8 cellular contexts compared by ENCODE assay signal in genomic region chr19:18044825-18045304, GRCh38. TPM values are rescaled to one million over a fixed set of nuclear protein-coding genes. Genes with fewer than 3 reads are reported as not detected.
DNase-seq lines count a peak whose midpoint lies in the region; ATAC-seq and TF ChIP-seq lines count a peak whose summit lies in the region.

No MANE protein-coding gene starts in this region.

- H3K4me1 Mint-ChIP-seq in naive thymus-derived CD4-positive, alpha-beta T cell: peaks cover 35 to 60% (median 55%) of the 10 kb centered on the region in 7 donors
- H3K4me1 Mint-ChIP-seq in stimulated activated naive B cell treated with anti-CD40 and anti-IgM and Interleukin-4, amounts not matched to agents 10 μg/mL and 1 μg/mL and 100 μg/mL, for 72 hours: peaks cover 35 to 59% of the 10 kb centered on the region in 2 donors

- peak overlapping the region; percentile 81 to 98 (median 95) for H3K27ac Mint-ChIP-seq in naive thymus-derived CD4-positive, alpha-beta T cell
- H3K27ac Mint-ChIP-seq in stimulated activated naive B cell treated with anti-CD40 and anti-IgM and Interleukin-4, amounts not matched to agents 10 μg/mL and 1 μg/mL and 100 μg/mL, for 72 hours: peak overlapping the region; percentile 96

- peak; percentile 77 for ATAC-seq in GM18519 (IDR thresholded peaks at IDR 0.05; ENCODE audit: low FRiP score, unreplicated experiment)
- peak; percentile 84 for ATAC-seq in HG03045 (IDR thresholded peaks at IDR 0.05; ENCODE audit: unreplicated experiment)
- peak; percentile 97 for ATAC-seq in naive thymus-derived CD4-positive, alpha-beta T cell
- ATAC-seq in stimulated activated naive B cell treated with anti-CD40 and anti-IgM and Interleukin-4, amounts not matched to agents 10 μg/mL and 1 μg/mL and 100 μg/mL, for 72 hours (replicated peaks): peak; percentile 97 to 98

- H3K4me3 Mint-ChIP-seq in naive thymus-derived CD4-positive, alpha-beta T cell: peak overlapping the region; percentile 66 to 90 (median 86)
- H3K4me3 Mint-ChIP-seq in stimulated activated naive B cell treated with anti-CD40 and anti-IgM and Interleukin-4, amounts not matched to agents 10 μg/mL and 1 μg/mL and 100 μg/mL, for 72 hours: peak overlapping the region; percentile 62 to 76

- peaks cover 0 to 32% (median 0%) of the 10 kb centered on the region in 5 donors for H3K36me3 Mint-ChIP-seq in naive thymus-derived CD4-positive, alpha-beta T cell
- H3K36me3 Mint-ChIP-seq in stimulated activated naive B cell treated with anti-CD40 and anti-IgM and Interleukin-4, amounts not matched to agents 10 μg/mL and 1 μg/mL and 100 μg/mL, for 72 hours: peaks cover 0 to 3% of the 10 kb centered on the region in 2 donors

- no peaks in the 10 kb centered on the region for H3K9me3 ChIP-seq in naive thymus-derived CD4-positive, alpha-beta T cell (ENCODE audit: control insufficient read depth in 2 of 3, low read length in 3 of 3)

- H3K27me3 Mint-ChIP-seq in naive thymus-derived CD4-positive, alpha-beta T cell: peaks cover 0 to 10% (median 0%) of the 10 kb centered on the region in 5 donors
- H3K27me3 Mint-ChIP-seq in stimulated activated naive B cell treated with anti-CD40 and anti-IgM and Interleukin-4, amounts not matched to agents 10 μg/mL and 1 μg/mL and 100 μg/mL, for 72 hours: no peaks in the 10 kb centered on the region

- no peak for TF ChIP-seq CTCF in epithelial cell of proximal tubule (conservative IDR thresholded peaks at IDR 0.05; ENCODE audit: low read depth, low read length)

- H3K4me3 ChIP-seq in epithelial cell of proximal tubule (ENCODE audit: low read depth, low read length): peak overlapping the region; percentile 35
- H3K4me3 ChIP-seq in naive thymus-derived CD4-positive, alpha-beta T cell (ENCODE audit: low read length): peak overlapping the region; percentile 79

- intact Hi-C loops in naive thymus-derived CD4-positive, alpha-beta T cell (cut with micrococcal nuclease): loop anchor here (1.0 to 2.0 kb wide), 7 partner anchors 13 to 42 kb away; partner anchors contain the start of genes ARRDC2 (in 1 of the 2) and IL12RB1 (in 1 of the 2)

- CTCF ChIA-PET in naive thymus-derived CD4-positive, alpha-beta T cell (lab: Charles Lee): interaction anchor here (0.6 to 3.2 kb wide), 8 partner anchors 8 to 38 kb away, joined by 3 to 13 read pairs (median 4); no protein-coding TSS in a partner anchor

- peaks cover 0 to 5% (median 0%) of the 10 kb centered on the region in 11 donors for H3K9me3 Mint-ChIP-seq in naive thymus-derived CD4-positive, alpha-beta T cell
- H3K9me3 Mint-ChIP-seq in stimulated activated naive B cell treated with anti-CD40 and anti-IgM and Interleukin-4, amounts not matched to agents 10 μg/mL and 1 μg/mL and 100 μg/mL, for 72 hours: peaks cover 0 to 5% of the 10 kb centered on the region in 2 donors

- H3K27me3 ChIP-seq in naive thymus-derived CD4-positive, alpha-beta T cell (ENCODE audit: control insufficient read depth in 2 of 2, insufficient read depth in 2 of 2, low read length in 2 of 2): no peaks in the 10 kb centered on the region

- POLR2A ChIA-PET in naive thymus-derived CD4-positive, alpha-beta T cell (lab: Charles Lee): interaction anchor here (0.6 to 45.2 kb wide), 12 partner anchors 10 to 262 kb away, joined by 3 to 961 read pairs (median 4); partner anchors contain the start of genes ARRDC2, JUND and MAST3

- DNase-seq in A172 (ENCODE audit: low spot score) (peak; percentile 71), NCI-H69 (lab: John Stamatoyannopoulos, UW) (peak; percentile 97), epithelial cell of proximal tubule (ENCODE audit: low read depth) (no peak)
- peak; percentile 91 for DNase-seq in activated CD8-positive, alpha-beta memory T cell treated with anti-CD3 and anti-CD28 coated beads for 24 hours
- peak; percentile 51 to 87 (median 78) for DNase-seq in naive thymus-derived CD4-positive, alpha-beta T cell
- peak; percentile 93 for DNase-seq in stimulated activated naive B cell treated with anti-CD40 and anti-IgM and Interleukin-4, amounts not matched to agents 10 μg/mL and 1 μg/mL and 100 μg/mL, for 72 hours

- peaks cover 12 to 31% of the 10 kb centered on the region in 2 donors for H3K4me1 ChIP-seq in naive thymus-derived CD4-positive, alpha-beta T cell (ENCODE audit: control insufficient read depth in 2 of 2, insufficient read depth in 2 of 2, low read length in 2 of 2)

- peak overlapping the region; percentile 76 for H3K27ac ChIP-seq in naive thymus-derived CD4-positive, alpha-beta T cell (ENCODE audit: low read depth, low read length)

- no peaks in the 10 kb centered on the region for H3K36me3 ChIP-seq in naive thymus-derived CD4-positive, alpha-beta T cell (ENCODE audit: control insufficient read depth in 2 of 3, insufficient read depth in 3 of 3, low read length in 3 of 3)

RNA-seq across cellular contexts. Expression of gene ARRDC2, which starts 36.9 kb away (rescaled TPM):
- total RNA-seq in A172 (2014; rRNA removed; shearing (Covaris generic)): 7.4 and 12.2 TPM in 2 replicates
- 9.9 and 13.4 TPM in 2 replicates for total RNA-seq in epithelial cell of proximal tubule
- 100 to 1,000 TPM in 4 of 5 experiments, 10 to 100 TPM in 1; 77.2 to 237 (median 152) TPM for total RNA-seq in naive thymus-derived CD4-positive, alpha-beta T cell
- 10 to 100 TPM; 31.8 to 60.1 TPM for polyA plus RNA-seq in naive thymus-derived CD4-positive, alpha-beta T cell

RNA-seq across cellular contexts. Expression of gene IL12RB1, which starts 41.9 kb away (rescaled TPM):
- 0.93 TPM in 1 of 2 replicates, not detected in the other for total RNA-seq in A172 (2014; rRNA removed; shearing (Covaris generic))
- total RNA-seq in epithelial cell of proximal tubule: not detected in 2 replicates
- 100 to 1,000 TPM in 1 of 5 experiments, 10 to 100 TPM in 4; 17.7 to 110 (median 25.0) TPM for total RNA-seq in naive thymus-derived CD4-positive, alpha-beta T cell
- polyA plus RNA-seq in naive thymus-derived CD4-positive, alpha-beta T cell: 10 to 100 TPM; 17.6 to 24.1 TPM

RNA-seq across cellular contexts. Expression of gene MAST3, which starts 52.7 kb away (rescaled TPM):
- total RNA-seq in A172 (2014; rRNA removed; shearing (Covaris generic)): 2.7 and 3.0 TPM in 2 replicates
- 1.7 and 3.5 TPM in 2 replicates for total RNA-seq in epithelial cell of proximal tubule
- 10 to 100 TPM; 36.0 to 58.7 (median 50.6) TPM for total RNA-seq in naive thymus-derived CD4-positive, alpha-beta T cell
- 10 to 100 TPM; 10.2 to 20.3 TPM for polyA plus RNA-seq in naive thymus-derived CD4-positive, alpha-beta T cell
